Comparison of ENCODE assay signal across 1 cellular context in the genomic region with DNA sequence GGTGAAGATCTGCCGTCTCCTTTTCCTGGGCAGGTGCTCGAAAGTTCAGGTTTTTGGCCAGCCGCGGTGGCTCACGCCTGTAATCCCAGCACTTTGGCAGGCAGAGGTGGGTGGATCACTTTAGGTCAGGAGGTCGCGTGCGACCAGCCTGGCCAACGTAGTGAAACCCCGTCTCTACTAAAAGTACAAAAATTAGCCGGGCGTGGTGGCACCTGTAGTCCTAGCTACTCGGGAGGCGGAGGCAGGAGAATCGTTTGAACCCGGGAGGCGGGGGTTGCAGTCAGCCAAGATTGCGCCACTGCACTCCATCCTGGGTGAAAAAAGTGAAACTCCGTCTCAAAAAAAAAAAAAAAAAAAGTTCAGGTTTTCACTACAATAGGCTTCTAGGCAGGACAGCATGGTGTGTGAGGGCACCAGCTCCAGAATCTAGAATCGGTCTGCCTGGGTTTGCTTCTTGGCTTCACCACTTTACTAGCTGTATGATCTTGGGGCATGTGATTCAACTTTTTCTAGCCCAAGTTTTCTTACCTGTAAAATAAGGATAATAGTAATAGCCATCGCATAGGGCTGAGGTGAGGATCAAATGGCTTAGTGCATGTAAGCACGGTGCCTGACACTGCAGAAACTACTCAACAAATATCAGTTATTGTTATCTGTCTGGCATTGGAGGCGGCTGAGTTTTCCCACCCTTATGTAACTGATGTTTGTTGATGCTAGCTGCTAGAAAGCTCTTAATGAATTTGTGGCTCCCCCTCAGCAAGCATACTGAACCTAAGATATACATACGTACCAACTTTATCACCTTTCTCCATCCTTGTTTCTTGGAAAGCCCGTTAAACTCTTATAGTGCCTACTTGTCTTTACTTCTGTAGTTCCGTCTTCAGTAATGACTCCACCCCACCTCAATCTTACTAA.
TF ChIP-seq lines count a peak whose summit lies in the region.

No MANE protein-coding gene starts in this region.

TF ChIP-seq in HepG2, 621 proteins besides CTCF, POLR2A, EP300 and RAD21 (continued from another document and continues in another):
- TF ChIP-seq MTF2 (CRISPR knock-in tag; IDR thresholded peaks at IDR 0.05; ENCODE audit: borderline replicate concordance) (no peak), ZNF296 (CRISPR knock-in tag; conservative IDR thresholded peaks at IDR 0.05) (no peak), PHF20 (CRISPR knock-in tag; IDR thresholded peaks at IDR 0.05) (peak; percentile 35; the same call in 1 of the 2 replicates), CEBPB (IDR thresholded peaks at IDR 0.05; ENCODE audit: borderline replicate concordance, low read depth, low read length) (peak; percentile 58; the same call in 1 of the 2 replicates), MED1 (CRISPR knock-in tag; IDR thresholded peaks at IDR 0.05) (0 out of 2 replicates have a peak, but pooled peaks have one; percentile 14), ZNF709 (CRISPR knock-in tag; IDR thresholded peaks at IDR 0.05) (no peak), ZNF44 (CRISPR knock-in tag; IDR thresholded peaks at IDR 0.05) (0 out of 2 replicates have a peak, but pooled peaks have one; percentile 43), TEAD3 (CRISPR knock-in tag; optimal IDR thresholded peaks at IDR 0.05; ENCODE audit: borderline replicate concordance) (no peak), SYNCRIP (IDR thresholded peaks at IDR 0.05; ENCODE audit: insufficient read depth, low read depth, low read length) (no peak), KLF13 (CRISPR knock-in tag; IDR thresholded peaks at IDR 0.05) (no peak), REPIN1 (CRISPR knock-in tag; IDR thresholded peaks at IDR 0.05; ENCODE audit: borderline replicate concordance, low read depth) (no peak), CHD4 (IDR thresholded peaks at IDR 0.05; ENCODE audit: borderline replicate concordance, low read length) (no peak), GTF3A (CRISPR knock-in tag; conservative IDR thresholded peaks at IDR 0.05) (no peak), RBFOX2 (IDR thresholded peaks at IDR 0.05; ENCODE audit: low read depth, low read length) (no peak), GFI1 (CRISPR knock-in tag; IDR thresholded peaks at IDR 0.05; ENCODE audit: borderline replicate concordance) (0 out of 2 replicates have a peak, but pooled peaks have one; percentile 24), GABPB1 (CRISPR knock-in tag; IDR thresholded peaks at IDR 0.05) (peak; percentile 32; the same call in 1 of the 2 replicates), ZNF607 (CRISPR knock-in tag; IDR thresholded peaks at IDR 0.05; ENCODE audit: borderline replicate concordance) (no peak), RBM22 (optimal IDR thresholded peaks at IDR 0.05; ENCODE audit: low read length) (no peak), ZNF205 (CRISPR knock-in tag; IDR thresholded peaks at IDR 0.05) (no peak), ZNF781 (CRISPR knock-in tag; IDR thresholded peaks at IDR 0.05; ENCODE audit: borderline replicate concordance, not compliant biosample characterization) (no peak), IKZF4 (CRISPR knock-in tag; IDR thresholded peaks at IDR 0.05; ENCODE audit: borderline replicate concordance, low read depth, not compliant biosample characterization) (peak; percentile 74), ZNF883 (CRISPR knock-in tag; IDR thresholded peaks at IDR 0.05; ENCODE audit: not compliant biosample characterization) (peak; percentile 61)
- TF ChIP-seq, protein P1, sequence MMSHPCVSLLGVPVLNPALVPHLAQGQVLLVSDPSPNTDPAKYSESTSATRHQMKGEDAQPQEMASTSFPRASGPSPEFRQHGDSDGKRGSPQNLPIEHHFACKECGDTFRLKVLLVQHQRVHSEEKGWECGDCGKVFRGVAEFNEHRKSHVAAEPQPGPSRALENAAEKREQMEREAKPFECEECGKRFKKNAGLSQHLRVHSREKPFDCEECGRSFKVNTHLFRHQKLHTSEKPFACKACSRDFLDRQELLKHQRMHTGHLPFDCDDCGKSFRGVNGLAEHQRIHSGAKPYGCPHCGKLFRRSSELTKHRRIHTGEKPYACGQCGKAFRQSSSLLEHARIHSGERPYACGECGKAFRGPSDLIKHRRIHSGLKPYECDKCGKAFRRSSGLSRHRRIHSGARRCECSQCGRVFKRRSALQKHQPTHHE (CRISPR knock-in tag; IDR thresholded peaks at IDR 0.05; ENCODE audit: borderline replicate concordance), result no peak
- TF ChIP-seq, protein P2, sequence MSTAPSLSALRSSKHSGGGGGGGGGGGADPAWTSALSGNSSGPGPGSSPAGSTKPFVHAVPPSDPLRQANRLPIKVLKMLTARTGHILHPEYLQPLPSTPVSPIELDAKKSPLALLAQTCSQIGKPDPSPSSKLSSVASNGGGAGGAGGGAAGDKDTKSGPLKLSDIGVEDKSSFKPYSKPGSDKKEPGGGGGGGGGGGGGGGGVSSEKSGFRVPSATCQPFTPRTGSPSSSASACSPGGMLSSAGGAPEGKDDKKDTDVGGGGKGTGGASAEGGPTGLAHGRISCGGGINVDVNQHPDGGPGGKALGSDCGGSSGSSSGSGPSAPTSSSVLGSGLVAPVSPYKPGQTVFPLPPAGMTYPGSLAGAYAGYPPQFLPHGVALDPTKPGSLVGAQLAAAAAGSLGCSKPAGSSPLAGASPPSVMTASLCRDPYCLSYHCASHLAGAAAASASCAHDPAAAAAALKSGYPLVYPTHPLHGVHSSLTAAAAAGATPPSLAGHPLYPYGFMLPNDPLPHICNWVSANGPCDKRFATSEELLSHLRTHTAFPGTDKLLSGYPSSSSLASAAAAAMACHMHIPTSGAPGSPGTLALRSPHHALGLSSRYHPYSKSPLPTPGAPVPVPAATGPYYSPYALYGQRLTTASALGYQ (CRISPR knock-in tag; IDR thresholded peaks at IDR 0.05), result no peak
- TF ChIP-seq, protein P3, sequence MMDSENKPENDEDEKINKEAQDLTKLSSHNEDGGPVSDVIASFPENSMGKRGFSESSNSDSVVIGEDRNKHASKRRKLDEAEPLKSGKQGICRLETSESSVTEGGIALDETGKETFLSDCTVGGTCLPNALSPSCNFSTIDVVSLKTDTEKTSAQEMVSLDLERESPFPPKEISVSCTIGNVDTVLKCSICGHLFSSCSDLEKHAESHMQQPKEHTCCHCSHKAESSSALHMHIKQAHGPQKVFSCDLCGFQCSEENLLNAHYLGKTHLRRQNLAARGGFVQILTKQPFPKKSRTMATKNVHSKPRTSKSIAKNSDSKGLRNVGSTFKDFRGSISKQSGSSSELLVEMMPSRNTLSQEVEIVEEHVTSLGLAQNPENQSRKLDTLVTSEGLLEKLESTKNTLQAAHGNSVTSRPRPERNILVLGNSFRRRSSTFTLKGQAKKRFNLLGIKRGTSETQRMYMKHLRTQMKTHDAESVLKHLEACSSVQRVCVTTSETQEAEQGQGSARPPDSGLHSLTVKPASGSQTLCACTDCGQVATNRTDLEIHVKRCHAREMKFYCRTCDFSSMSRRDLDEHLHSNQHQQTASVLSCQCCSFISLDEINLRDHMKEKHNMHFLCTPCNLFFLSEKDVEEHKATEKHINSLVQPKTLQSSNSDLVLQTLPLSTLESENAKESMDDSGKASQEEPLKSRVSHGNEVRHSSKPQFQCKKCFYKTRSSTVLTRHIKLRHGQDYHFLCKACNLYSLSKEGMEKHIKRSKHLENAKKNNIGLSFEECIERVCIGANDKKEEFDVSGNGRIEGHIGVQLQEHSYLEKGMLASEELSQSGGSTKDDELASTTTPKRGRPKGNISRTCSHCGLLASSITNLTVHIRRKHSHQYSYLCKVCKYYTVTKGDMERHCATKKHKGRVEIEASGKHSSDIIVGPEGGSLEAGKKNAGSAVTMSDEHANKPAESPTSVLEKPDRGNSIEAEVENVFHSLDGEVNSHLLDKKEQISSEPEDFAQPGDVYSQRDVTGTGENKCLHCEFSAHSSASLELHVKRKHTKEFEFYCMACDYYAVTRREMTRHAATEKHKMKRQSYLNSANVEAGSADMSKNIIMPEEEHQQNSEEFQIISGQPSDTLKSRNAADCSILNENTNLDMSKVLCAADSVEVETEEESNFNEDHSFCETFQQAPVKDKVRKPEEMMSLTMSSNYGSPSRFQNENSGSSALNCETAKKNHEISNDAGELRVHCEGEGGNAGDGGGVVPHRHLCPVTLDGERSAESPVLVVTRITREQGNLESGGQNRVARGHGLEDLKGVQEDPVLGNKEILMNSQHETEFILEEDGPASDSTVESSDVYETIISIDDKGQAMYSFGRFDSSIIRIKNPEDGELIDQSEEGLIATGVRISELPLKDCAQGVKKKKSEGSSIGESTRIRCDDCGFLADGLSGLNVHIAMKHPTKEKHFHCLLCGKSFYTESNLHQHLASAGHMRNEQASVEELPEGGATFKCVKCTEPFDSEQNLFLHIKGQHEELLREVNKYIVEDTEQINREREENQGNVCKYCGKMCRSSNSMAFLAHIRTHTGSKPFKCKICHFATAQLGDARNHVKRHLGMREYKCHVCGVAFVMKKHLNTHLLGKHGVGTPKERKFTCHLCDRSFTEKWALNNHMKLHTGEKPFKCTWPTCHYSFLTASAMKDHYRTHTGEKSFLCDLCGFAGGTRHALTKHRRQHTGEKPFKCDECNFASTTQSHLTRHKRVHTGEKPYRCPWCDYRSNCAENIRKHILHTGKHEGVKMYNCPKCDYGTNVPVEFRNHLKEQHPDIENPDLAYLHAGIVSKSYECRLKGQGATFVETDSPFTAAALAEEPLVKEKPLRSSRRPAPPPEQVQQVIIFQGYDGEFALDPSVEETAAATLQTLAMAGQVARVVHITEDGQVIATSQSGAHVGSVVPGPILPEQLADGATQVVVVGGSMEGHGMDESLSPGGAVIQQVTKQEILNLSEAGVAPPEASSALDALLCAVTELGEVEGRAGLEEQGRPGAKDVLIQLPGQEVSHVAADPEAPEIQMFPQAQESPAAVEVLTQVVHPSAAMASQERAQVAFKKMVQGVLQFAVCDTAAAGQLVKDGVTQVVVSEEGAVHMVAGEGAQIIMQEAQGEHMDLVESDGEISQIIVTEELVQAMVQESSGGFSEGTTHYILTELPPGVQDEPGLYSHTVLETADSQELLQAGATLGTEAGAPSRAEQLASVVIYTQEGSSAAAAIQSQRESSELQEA (CRISPR knock-in tag; IDR thresholded peaks at IDR 0.05; ENCODE audit: not compliant biosample characterization), result no peak
- TF ChIP-seq, protein P4, sequence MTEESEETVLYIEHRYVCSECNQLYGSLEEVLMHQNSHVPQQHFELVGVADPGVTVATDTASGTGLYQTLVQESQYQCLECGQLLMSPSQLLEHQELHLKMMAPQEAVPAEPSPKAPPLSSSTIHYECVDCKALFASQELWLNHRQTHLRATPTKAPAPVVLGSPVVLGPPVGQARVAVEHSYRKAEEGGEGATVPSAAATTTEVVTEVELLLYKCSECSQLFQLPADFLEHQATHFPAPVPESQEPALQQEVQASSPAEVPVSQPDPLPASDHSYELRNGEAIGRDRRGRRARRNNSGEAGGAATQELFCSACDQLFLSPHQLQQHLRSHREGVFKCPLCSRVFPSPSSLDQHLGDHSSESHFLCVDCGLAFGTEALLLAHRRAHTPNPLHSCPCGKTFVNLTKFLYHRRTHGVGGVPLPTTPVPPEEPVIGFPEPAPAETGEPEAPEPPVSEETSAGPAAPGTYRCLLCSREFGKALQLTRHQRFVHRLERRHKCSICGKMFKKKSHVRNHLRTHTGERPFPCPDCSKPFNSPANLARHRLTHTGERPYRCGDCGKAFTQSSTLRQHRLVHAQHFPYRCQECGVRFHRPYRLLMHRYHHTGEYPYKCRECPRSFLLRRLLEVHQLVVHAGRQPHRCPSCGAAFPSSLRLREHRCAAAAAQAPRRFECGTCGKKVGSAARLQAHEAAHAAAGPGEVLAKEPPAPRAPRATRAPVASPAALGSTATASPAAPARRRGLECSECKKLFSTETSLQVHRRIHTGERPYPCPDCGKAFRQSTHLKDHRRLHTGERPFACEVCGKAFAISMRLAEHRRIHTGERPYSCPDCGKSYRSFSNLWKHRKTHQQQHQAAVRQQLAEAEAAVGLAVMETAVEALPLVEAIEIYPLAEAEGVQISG (CRISPR knock-in tag; IDR thresholded peaks at IDR 0.05), result 0 out of 2 replicates have a peak, but pooled peaks have one; percentile 27
- TF ChIP-seq, protein P5, sequence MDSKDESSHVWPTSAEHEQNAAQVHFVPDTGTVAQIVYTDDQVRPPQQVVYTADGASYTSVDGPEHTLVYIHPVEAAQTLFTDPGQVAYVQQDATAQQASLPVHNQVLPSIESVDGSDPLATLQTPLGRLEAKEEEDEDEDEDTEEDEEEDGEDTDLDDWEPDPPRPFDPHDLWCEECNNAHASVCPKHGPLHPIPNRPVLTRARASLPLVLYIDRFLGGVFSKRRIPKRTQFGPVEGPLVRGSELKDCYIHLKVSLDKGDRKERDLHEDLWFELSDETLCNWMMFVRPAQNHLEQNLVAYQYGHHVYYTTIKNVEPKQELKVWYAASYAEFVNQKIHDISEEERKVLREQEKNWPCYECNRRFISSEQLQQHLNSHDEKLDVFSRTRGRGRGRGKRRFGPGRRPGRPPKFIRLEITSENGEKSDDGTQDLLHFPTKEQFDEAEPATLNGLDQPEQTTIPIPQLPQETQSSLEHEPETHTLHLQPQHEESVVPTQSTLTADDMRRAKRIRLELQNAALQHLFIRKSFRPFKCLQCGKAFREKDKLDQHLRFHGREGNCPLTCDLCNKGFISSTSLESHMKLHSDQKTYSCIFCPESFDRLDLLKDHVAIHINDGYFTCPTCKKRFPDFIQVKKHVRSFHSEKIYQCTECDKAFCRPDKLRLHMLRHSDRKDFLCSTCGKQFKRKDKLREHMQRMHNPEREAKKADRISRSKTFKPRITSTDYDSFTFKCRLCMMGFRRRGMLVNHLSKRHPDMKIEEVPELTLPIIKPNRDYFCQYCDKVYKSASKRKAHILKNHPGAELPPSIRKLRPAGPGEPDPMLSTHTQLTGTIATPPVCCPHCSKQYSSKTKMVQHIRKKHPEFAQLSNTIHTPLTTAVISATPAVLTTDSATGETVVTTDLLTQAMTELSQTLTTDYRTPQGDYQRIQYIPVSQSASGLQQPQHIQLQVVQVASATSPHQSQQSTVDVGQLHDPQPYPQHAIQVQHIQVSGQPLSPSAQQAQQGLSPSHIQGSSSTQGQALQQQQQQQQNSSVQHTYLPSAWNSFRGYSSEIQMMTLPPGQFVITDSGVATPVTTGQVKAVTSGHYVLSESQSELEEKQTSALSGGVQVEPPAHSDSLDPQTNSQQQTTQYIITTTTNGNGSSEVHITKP (CRISPR knock-in tag; IDR thresholded peaks at IDR 0.05; ENCODE audit: low read depth), result no peak
- TF ChIP-seq, protein P6, sequence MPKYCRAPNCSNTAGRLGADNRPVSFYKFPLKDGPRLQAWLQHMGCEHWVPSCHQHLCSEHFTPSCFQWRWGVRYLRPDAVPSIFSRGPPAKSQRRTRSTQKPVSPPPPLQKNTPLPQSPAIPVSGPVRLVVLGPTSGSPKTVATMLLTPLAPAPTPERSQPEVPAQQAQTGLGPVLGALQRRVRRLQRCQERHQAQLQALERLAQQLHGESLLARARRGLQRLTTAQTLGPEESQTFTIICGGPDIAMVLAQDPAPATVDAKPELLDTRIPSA (CRISPR knock-in tag; IDR thresholded peaks at IDR 0.05; ENCODE audit: borderline replicate concordance), result no peak; the same call in 1 of the 2 replicates
- TF ChIP-seq, protein P7, sequence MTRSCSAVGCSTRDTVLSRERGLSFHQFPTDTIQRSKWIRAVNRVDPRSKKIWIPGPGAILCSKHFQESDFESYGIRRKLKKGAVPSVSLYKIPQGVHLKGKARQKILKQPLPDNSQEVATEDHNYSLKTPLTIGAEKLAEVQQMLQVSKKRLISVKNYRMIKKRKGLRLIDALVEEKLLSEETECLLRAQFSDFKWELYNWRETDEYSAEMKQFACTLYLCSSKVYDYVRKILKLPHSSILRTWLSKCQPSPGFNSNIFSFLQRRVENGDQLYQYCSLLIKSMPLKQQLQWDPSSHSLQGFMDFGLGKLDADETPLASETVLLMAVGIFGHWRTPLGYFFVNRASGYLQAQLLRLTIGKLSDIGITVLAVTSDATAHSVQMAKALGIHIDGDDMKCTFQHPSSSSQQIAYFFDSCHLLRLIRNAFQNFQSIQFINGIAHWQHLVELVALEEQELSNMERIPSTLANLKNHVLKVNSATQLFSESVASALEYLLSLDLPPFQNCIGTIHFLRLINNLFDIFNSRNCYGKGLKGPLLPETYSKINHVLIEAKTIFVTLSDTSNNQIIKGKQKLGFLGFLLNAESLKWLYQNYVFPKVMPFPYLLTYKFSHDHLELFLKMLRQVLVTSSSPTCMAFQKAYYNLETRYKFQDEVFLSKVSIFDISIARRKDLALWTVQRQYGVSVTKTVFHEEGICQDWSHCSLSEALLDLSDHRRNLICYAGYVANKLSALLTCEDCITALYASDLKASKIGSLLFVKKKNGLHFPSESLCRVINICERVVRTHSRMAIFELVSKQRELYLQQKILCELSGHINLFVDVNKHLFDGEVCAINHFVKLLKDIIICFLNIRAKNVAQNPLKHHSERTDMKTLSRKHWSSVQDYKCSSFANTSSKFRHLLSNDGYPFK (CRISPR knock-in tag; IDR thresholded peaks at IDR 0.05; ENCODE audit: borderline replicate concordance), result no peak
